8 cellular contexts compared by ENCODE assay signal in genomic region chr17:31390748-31391495, GRCh38. TPM values are rescaled to one million over a fixed set of nuclear protein-coding genes. Genes with fewer than 3 reads are reported as not detected.
A peak's percentile ranks its signal among the peaks of the same experiment; 100 is the strongest.
DNase-seq lines count a peak whose midpoint lies in the region; ATAC-seq, FAIRE-seq and TF ChIP-seq lines count a peak whose summit lies in the region.

No MANE protein-coding gene starts in this region.

- no peaks in the 10 kb centered on the region for H3K4me1 ChIP-seq in Caco-2
- H3K4me1 ChIP-seq in SJSA1 (replicated peaks) = peaks cover 12% of the 10 kb centered on the region
- H3K4me1 ChIP-seq in pancreas = no peaks in the 10 kb centered on the region

- no TSS peak for BruUV-seq in Caco-2 (replicated peaks; lab: Mats Ljungman, UMichigan)

- H3K9me3 Mint-ChIP-seq in Caco-2 (ENCODE audit: unreplicated experiment) = no peaks in the 10 kb centered on the region

- DNase-seq in Caco-2 (no peak), SJSA1 (ENCODE audit: low read depth in 1 of 2, low spot score in 2 of 2) (no peak), fibroblast of mammary gland (ENCODE audit: low read depth) (no peak), pancreas (no peak), GM12892 (ENCODE audit: insufficient read length) (no peak), 8988T (no peak)

- H3K4me3 Mint-ChIP-seq in Caco-2 (ENCODE audit: unreplicated experiment) = peak overlapping the region; percentile 72

- H3K27ac Mint-ChIP-seq in Caco-2 (ENCODE audit: unreplicated experiment) = no peak overlapping the region

- peak overlapping the region; percentile 26 for H3K4me3 ChIP-seq in Caco-2 (ENCODE audit: low read depth, low read length)
- peak overlapping the region; percentile 27 for H3K4me3 ChIP-seq in SJSA1
- H3K4me3 ChIP-seq in fibroblast of mammary gland (ENCODE audit: control insufficient read depth, low read depth, low read length) = peak overlapping the region; percentile 13
- H3K4me3 ChIP-seq in pancreas = peak overlapping the region in 2 of 4 donors; percentile 31 to 45

- H3K27ac ChIP-seq in SJSA1 (no peak overlapping the region), pancreas (no peak overlapping the region)

- peaks cover 15% of the 10 kb centered on the region for H3K27me3 Mint-ChIP-seq in Caco-2 (ENCODE audit: insufficient read depth, unreplicated experiment)

- ATAC-seq in pancreas (peak in 3 of 4 donors; percentile 5 to 14 (median 8)), HG03097 (IDR thresholded peaks at IDR 0.05; ENCODE audit: low FRiP score, unreplicated experiment) (no peak), HG03469 (IDR thresholded peaks at IDR 0.05; ENCODE audit: unreplicated experiment) (no peak)

- H3K36me3 Mint-ChIP-seq in Caco-2 (ENCODE audit: insufficient read depth, unreplicated experiment) = peaks cover 5% of the 10 kb centered on the region

- POLR2A ChIA-PET in Caco-2 (lab: Charles Lee) = no interaction called here

- TF ChIP-seq POLR2A in GM12892 (IDR thresholded peaks at IDR 0.05; ENCODE audit: low read depth, low read length) = no peak

- H3K9me3 ChIP-seq in Caco-2 (no peaks in the 10 kb centered on the region), SJSA1 (replicated peaks) (no peaks in the 10 kb centered on the region), pancreas (no peaks in the 10 kb centered on the region)

- 20 to 24% methylated on average over 27 to 55 of the region's 56 CpGs for WGBS in pancreas, 2 donors

- TF ChIP-seq CTCF in Caco-2 (IDR thresholded peaks at IDR 0.05; ENCODE audit: insufficient read depth in 1 of 2, low read depth in 1 of 2, low read length in 1 of 2, severe bottlenecking in 1 of 2, unreplicated experiment in 1 of 2) (no peak), fibroblast of mammary gland (conservative IDR thresholded peaks at IDR 0.05; ENCODE audit: control insufficient read depth, insufficient read depth, low read depth, low read length) (no peak), pancreas (IDR thresholded peaks at IDR 0.05) (no peak)

- intact Hi-C loops in Caco-2 (cut with micrococcal nuclease; ENCODE audit: unreplicated experiment) = loop anchor here (5.0 kb wide), 1 partner anchor 36 kb away; no protein-coding TSS in a partner anchor
- intact Hi-C loops in pancreas (cut with DNase I) = no loop called here

- no peaks in the 10 kb centered on the region for H3K4me1 Mint-ChIP-seq in Caco-2 (ENCODE audit: low read depth, unreplicated experiment)

- CTCF ChIA-PET in Caco-2 (lab: Charles Lee) = no interaction called here

- H3K36me3 ChIP-seq in Caco-2 (ENCODE audit: control insufficient read depth, insufficient read depth, low read length) (no peaks in the 10 kb centered on the region), SJSA1 (no peaks in the 10 kb centered on the region), pancreas (no peaks in the 10 kb centered on the region)

- H3K27me3 ChIP-seq in Caco-2 (replicated peaks; ENCODE audit: control insufficient read depth, insufficient read depth, low read length) (peaks cover 2% of the 10 kb centered on the region), SJSA1 (replicated peaks) (peaks cover 14% of the 10 kb centered on the region), pancreas (peaks cover 0 to 9% (median 0%) of the 10 kb centered on the region in 4 donors)

- no peak for FAIRE-seq in pancreas (lab: Jason Lieb, UNC)
- FAIRE-seq in GM12892 (lab: Jason Lieb, UNC) = no peak

RNA-seq across cellular contexts. Expression of gene RAB11FIP4, which starts 0.6 kb away (rescaled TPM):
- total RNA-seq in Caco-2 (2022) (84.2 and 90.3 TPM in 2 replicates), pancreas (10 to 100 TPM; 22.6 to 42.7 (median 26.6) TPM)
- 2.5 and 11.7 TPM in 2 replicates for total RNA-seq in SJSA1 (2014; rRNA removed; shearing (Covaris generic))
- 10 to 100 TPM in 1 of 2 donors, 1 to 10 TPM in 1; 6.5 to 10.4 TPM for polyA plus RNA-seq in pancreas
- 3.0 TPM for polyA plus RNA-seq in GM12892 (2012; ENCODE audit: missing spikeins)

Comparison
In these comparisons a context has a peak if more than half of its experiments do, and no peak if none do; other contexts are left out.
1. ATAC-seq: peak in pancreas (3 of 4); none in HG03097 (single experiment) and HG03469 (single experiment).